ENCODE assay signal across 10 cellular contexts in the genomic region with DNA sequence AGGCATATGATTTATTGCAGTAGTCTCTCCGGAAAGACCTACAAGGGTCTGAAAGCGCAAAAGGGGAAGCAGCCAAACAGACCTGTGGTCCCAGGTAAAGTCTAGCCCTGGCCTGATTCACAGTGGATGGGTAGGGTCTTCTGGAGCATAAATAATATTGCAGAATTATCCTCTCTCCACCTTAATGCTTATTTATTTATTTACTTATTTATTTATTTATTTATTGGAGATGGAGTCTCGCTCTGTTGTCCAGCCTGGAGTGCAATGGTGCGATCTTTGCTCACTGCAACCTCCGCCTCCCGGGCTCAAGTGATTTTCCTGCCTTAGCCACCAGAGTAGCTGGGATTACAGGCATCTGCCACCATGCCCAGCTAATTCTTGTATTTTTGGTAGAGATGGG. TPM values are rescaled to one million over a fixed set of nuclear protein-coding genes. Genes with fewer than 3 reads are reported as not detected.
"Had no signal": no experiment of that assay in that cellular context is flagged by ENCODE, and none has a peak within 500 bp of the region (broad histone marks: within the 10 kb centered on the region; RNA-seq: fewer than 3 reads in every experiment).

No MANE protein-coding gene starts in this region.

- H3K4me2 ChIP-seq: KMS-11 had no signal

- FAIRE-seq: HepG2, HTR-8/SVneo had no signal

- H3K36me3 Mint-ChIP-seq: IgD-negative memory B cell had no signal

- H3K9me3 Mint-ChIP-seq: IgD-negative memory B cell had no signal

- ATAC-seq: HepG2 had no signal

- DNase-seq: IMR-90, KBM-7, KG1 had no signal

- H3K9ac ChIP-seq: KMS-11 had no signal

- H3K27ac Mint-ChIP-seq: IgD-negative memory B cell had no signal

- H3K27ac ChIP-seq: HL-60, KMS-11 had no signal

- H3K4me3 Mint-ChIP-seq: IgD-negative memory B cell had no signal

RNA-seq across cellular contexts. Expression of a gene that starts 11.8 kb away (rescaled TPM):
- total RNA-seq: HepG2, HT-29, HT1080, IMR-90 had no signal
- polyA plus RNA-seq: HepG2, IMR-90 had no signal

RNA-seq across cellular contexts. Expression of a gene that starts 53.4 kb away (rescaled TPM):
- total RNA-seq: HT1080, IMR-90 had no signal
- polyA plus RNA-seq: IgD-negative memory B cell, IMR-90 had no signal
